Comparison of ENCODE assay signal across 6 cellular contexts in genomic region chr19:52896431-52897148, GRCh38. TPM values are rescaled to one million over a fixed set of nuclear protein-coding genes. Genes with fewer than 3 reads are reported as not detected.
A peak's percentile ranks its signal among the peaks of the same experiment; 100 is the strongest.
DNase-seq lines count a peak whose midpoint lies in the region; ATAC-seq and TF ChIP-seq lines count a peak whose summit lies in the region.

No MANE protein-coding gene starts in this region.

- peak; percentile 18 for ATAC-seq in HG02852 (IDR thresholded peaks at IDR 0.05; ENCODE audit: unreplicated experiment)
- ATAC-seq in lower lobe of right lung: peak; percentile 76 to 80
- no peak for ATAC-seq in left lobe of liver

- peak overlapping the region; percentile 79 for H3K27ac Mint-ChIP-seq in activated naive CD8-positive, alpha-beta T cell

- H3K4me3 ChIP-seq in AG10803 (ENCODE audit: low read length) (peak overlapping the region; percentile 92), lower lobe of right lung (peak overlapping the region; percentile 93)

- DNase-seq in AG10803 (ENCODE audit: low read depth): peak; percentile 3
- DNase-seq in lower lobe of right lung: peak; percentile 53
- no peak for DNase-seq in NCI-H187 (lab: John Stamatoyannopoulos, UW)
- no peak for DNase-seq in left lobe of liver (ENCODE audit: low spot score)

- peaks cover 18% of the 10 kb centered on the region for H3K36me3 ChIP-seq in lower lobe of right lung

- peaks cover 6% of the 10 kb centered on the region for H3K9me3 Mint-ChIP-seq in activated naive CD8-positive, alpha-beta T cell (ENCODE audit: low read depth)

- peaks cover 10% of the 10 kb centered on the region for H3K4me1 Mint-ChIP-seq in activated naive CD8-positive, alpha-beta T cell (ENCODE audit: low read depth)

- intact Hi-C loops in lower lobe of right lung (cut with DNase I): no loop called here

- H3K36me3 Mint-ChIP-seq in activated naive CD8-positive, alpha-beta T cell: peaks cover 21% of the 10 kb centered on the region

- TF ChIP-seq CTCF in AG10803 (conservative IDR thresholded peaks at IDR 0.05; ENCODE audit: low read length) (no peak), lower lobe of right lung (IDR thresholded peaks at IDR 0.05) (no peak)

- H3K27me3 ChIP-seq in lower lobe of right lung (ENCODE audit: low read depth): no peaks in the 10 kb centered on the region

- peak overlapping the region; percentile 90 for H3K4me3 Mint-ChIP-seq in activated naive CD8-positive, alpha-beta T cell

- no peaks in the 10 kb centered on the region for H3K9me3 ChIP-seq in lower lobe of right lung

- H3K4me1 ChIP-seq in lower lobe of right lung: peaks cover 12% of the 10 kb centered on the region

- H3K27ac ChIP-seq in lower lobe of right lung: peak overlapping the region; percentile 94

- no peaks in the 10 kb centered on the region for H3K27me3 Mint-ChIP-seq in activated naive CD8-positive, alpha-beta T cell

RNA-seq across cellular contexts. Expression of gene ZNF320, which starts 0.8 kb away (rescaled TPM):
- total RNA-seq in lower lobe of right lung: 19.7 TPM
- total RNA-seq in left lobe of liver: 1.2 TPM

RNA-seq across cellular contexts. Expression of gene ZNF888, which starts 26.6 kb away (rescaled TPM):
- total RNA-seq in lower lobe of right lung (8.8 TPM), left lobe of liver (0.70 TPM)

RNA-seq across cellular contexts. Expression of gene ZNF468, which starts 39.2 kb away (rescaled TPM):
- total RNA-seq in lower lobe of right lung: 12.9 TPM
- total RNA-seq in left lobe of liver: 2.6 TPM

Comparison
In these comparisons a context has a peak if more than half of its experiments do, and no peak if none do; other contexts are left out.
1. DNase-seq: peak in AG10803 (single experiment) and lower lobe of right lung (single experiment); none in NCI-H187 (0 of 2) and left lobe of liver (single experiment).